Comparison of ENCODE assay signal across 1 cellular context in the genomic region with DNA sequence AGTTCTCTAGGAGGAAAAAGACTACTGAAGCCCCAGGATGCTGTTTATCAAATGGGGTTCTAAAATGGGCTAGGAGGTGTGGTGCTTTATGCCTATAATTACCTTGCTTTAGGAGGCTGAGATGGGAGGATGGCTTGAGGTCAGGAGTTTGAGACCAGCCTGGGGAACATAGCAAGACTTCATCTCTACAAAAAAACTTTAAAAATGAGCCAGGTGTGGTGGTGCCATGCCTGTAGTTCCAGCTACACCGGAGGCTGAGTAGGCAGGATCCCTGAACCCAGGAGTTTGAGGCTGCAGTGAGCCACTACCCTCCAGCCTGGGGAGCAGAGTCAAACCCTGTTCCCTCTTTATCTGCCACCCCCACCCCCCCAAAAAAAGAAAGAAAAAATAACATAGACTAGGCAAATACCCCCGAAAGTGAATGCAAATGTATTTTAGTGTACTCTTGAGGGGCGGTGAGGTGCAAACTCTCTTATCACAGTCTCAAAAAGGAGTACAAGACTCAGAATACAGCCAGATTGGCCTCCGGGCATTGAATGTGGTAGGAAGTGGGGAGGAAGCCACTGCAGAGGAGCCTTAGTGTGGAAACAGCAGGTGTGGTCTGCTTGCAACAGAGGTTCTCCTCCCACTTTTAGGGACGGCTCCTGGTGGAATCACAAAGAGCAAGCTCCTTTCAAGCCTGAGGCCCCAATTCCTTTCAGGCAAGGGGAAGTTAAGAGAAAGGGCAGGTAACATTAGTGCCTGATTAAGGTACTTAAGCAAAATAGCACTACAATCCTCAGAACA.
TF ChIP-seq lines count a peak whose summit lies in the region.

No MANE protein-coding gene starts in this region.

TF ChIP-seq in SK-N-SH, 30 proteins besides CTCF, POLR2A, EP300 and RAD21 (continued from another document):
- TF ChIP-seq CHD2 (IDR thresholded peaks at IDR 0.05; ENCODE audit: low read length, partially characterized antibody) (no peak), TAF1 (IDR thresholded peaks at IDR 0.05; ENCODE audit: borderline replicate concordance, low read depth, low read length) (no peak)
- TF ChIP-seq, protein P1, sequence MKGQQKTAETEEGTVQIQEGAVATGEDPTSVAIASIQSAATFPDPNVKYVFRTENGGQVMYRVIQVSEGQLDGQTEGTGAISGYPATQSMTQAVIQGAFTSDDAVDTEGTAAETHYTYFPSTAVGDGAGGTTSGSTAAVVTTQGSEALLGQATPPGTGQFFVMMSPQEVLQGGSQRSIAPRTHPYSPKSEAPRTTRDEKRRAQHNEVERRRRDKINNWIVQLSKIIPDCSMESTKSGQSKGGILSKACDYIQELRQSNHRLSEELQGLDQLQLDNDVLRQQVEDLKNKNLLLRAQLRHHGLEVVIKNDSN (IDR thresholded peaks at IDR 0.05; ENCODE audit: borderline replicate concordance, low read depth): no peak
